In the genomic region with DNA sequence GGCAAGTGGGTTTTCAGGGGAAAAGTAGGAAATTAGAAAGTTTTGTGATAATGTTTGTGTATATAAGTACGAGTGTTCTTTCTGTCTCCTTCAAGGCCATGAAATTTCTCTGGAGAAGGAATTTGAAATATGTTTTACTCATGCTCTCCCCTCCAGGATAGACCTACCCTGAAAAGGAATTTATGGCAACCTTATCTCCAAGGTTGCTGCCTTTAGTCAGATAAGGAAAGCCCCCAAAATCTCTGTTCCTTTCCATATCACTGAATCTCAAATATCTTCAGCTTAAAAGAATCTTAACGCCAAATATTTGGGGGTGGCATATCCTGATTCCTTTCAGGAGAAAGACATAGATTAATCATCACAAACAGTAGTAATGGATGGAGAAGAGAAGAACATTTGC, we compare ENCODE assay signal across 1 cellular context.
TF ChIP-seq lines count a peak whose summit lies in the region.

No MANE protein-coding gene starts in this region.

TF ChIP-seq in HEK293T, 16 proteins besides CTCF, POLR2A, EP300 and RAD21 (continued from another document):
- TF ChIP-seq CTBP1 (IDR thresholded peaks at IDR 0.05; ENCODE audit: borderline replicate concordance) (no peak), FOXA1 (IDR thresholded peaks at IDR 0.05) (no peak)
